31 cellular contexts compared by ENCODE assay signal in genomic region chr15:101272584-101272983, GRCh38.
"Had no signal": no experiment of that assay in that cellular context is flagged by ENCODE, and none has a peak within 500 bp of the region (broad histone marks: within the 10 kb centered on the region; RNA-seq: fewer than 3 reads in every experiment).

No MANE protein-coding gene starts in this region.

- H3K27me3 ChIP-seq: MG63, Peyer's patch, SJSA1 had no signal

- H3K27ac ChIP-seq: Peyer's patch, SJSA1, WERI-Rb-1 had no signal

- H3K9me3 ChIP-seq: MG63, Peyer's patch, SJSA1 had no signal

- H3K4me3 ChIP-seq: MG63, Peyer's patch, SJSA1 had no signal

- ATAC-seq: activated CD8-positive, alpha-beta memory T cell treated with anti-CD3 and anti-CD28 coated beads, Interleukin-2, amount 10 ng/mL, durations not matched to agents 7 days and 5 days; activated naive CD8-positive, alpha-beta T cell treated with anti-CD3 and anti-CD28 coated beads, Interleukin-2, amount 50 U/mL, for 24 hours; PC-3 had no signal

- DNase-seq: activated CD4-positive, alpha-beta memory T cell treated with anti-CD3 and anti-CD28 coated beads, Interleukin-2, amount 10 ng/mL, durations not matched to agents 7 days and 5 days; activated CD4-positive, alpha-beta T cell treated with anti-CD3 and anti-CD28 coated beads for 1 hour; activated CD4-positive, alpha-beta T cell treated with anti-CD3 and anti-CD28 coated beads for 48 hours; activated CD4-positive, CD25-positive, alpha-beta regulatory T cell; activated CD8-positive, alpha-beta memory T cell treated with anti-CD3 and anti-CD28 coated beads, Interleukin-2, amount 10 ng/mL, durations not matched to agents 7 days and 5 days; activated naive CD4-positive, alpha-beta T cell treated with anti-CD3 and anti-CD28 coated beads, Interleukin-2, amount 10 ng/mL, durations not matched to agents 7 days and 5 days; activated naive CD8-positive, alpha-beta T cell treated with anti-CD3 and anti-CD28 coated beads, Interleukin-2, amount 50 U/mL, for 24 hours; activated T-cell treated with anti-CD3 and anti-CD28 coated beads, Interleukin-2, amount 50 U/mL, for 24 hours; anterior cingulate cortex; central memory CD4-positive, alpha-beta T cell; Kasumi-1; KG1; MG63; MV-4-11; NCI-H1092; NCI-H1436 treated with DMSO at 0.1 percent for 48 hours; NCI-H187; NCI-H2029 treated with DMSO at 0.1 percent for 48 hours; NCI-H2107; NCI-H2171; NCI-H510A; NCI-H526 treated with DMSO at 0.1 percent for 48 hours; NCI-H774; NK-92 treated with Interleukin-12 subunit alpha and Interleukin-12 subunit beta, amount 100 ng/mL, for 24 hours; PC-3; Peyer's patch; RPMI8226; SHP77 treated with DMSO at 0.1 percent for 48 hours; T1000; WERI-Rb-1 had no signal
